In genomic region chr18:70249118-70249517, GRCh38 we compare ENCODE assay signal across 16 cellular contexts. TPM values are rescaled to one million over a fixed set of nuclear protein-coding genes. Genes with fewer than 3 reads are reported as not detected.
DNase-seq lines count a peak whose midpoint lies in the region; ATAC-seq and TF ChIP-seq lines count a peak whose summit lies in the region.
"Had no signal": no experiment of that assay in that cellular context is flagged by ENCODE, and none has a peak within 500 bp of the region (broad histone marks: within the 10 kb centered on the region; RNA-seq: fewer than 3 reads in every experiment).

No MANE protein-coding gene starts in this region.

- H3K4me3 ChIP-seq in AG09309 (ENCODE audit: control insufficient read depth, low read depth, low read length) (no peak overlapping the region), IMR-90 (ENCODE audit: insufficient read depth, low read depth, low read length) (no peak overlapping the region), thyroid gland (replicated peaks in 1 of 3) (no peak overlapping the region)
- H3K4me3 ChIP-seq: heart right ventricle had no signal

- 80% methylated on average over 2 of the region's 5 CpGs; no CpG with 5 or more reads in 1 of the 2 experiments for WGBS in IMR-90 (ENCODE audit: extremely low coverage in 2 of 2, insufficient read length in 1 of 2), 2 experiments
- WGBS in thyroid gland, 2 donors = 86 to 92% methylated on average over 5 of the region's 5 CpGs

- H3K79me1 ChIP-seq in IMR-90 (ENCODE audit: low read depth in 1 of 2, low read length in 2 of 2) = no peaks in the 10 kb centered on the region

- no peaks in the 10 kb centered on the region for H3K4me1 ChIP-seq in IMR-90 (ENCODE audit: control insufficient read depth, insufficient read depth, low read length)
- H3K4me1 ChIP-seq in thyroid gland = no peaks in the 10 kb centered on the region

- H3K14ac ChIP-seq in IMR-90 (replicated peaks; ENCODE audit: low read depth, low read length) = no peak overlapping the region

- H3K36me3 ChIP-seq in IMR-90 (ENCODE audit: control insufficient read depth, insufficient read depth, low read length) = no peaks in the 10 kb centered on the region
- H3K36me3 ChIP-seq in thyroid gland = no peaks in the 10 kb centered on the region
- H3K36me3 ChIP-seq: heart right ventricle had no signal

- no peaks in the 10 kb centered on the region for H3K27me3 ChIP-seq in IMR-90 (ENCODE audit: control insufficient read depth, insufficient read depth, low read length)
- H3K27me3 ChIP-seq in thyroid gland = no peaks in the 10 kb centered on the region
- H3K27me3 ChIP-seq: heart right ventricle had no signal

- no peak overlapping the region for H3K56ac ChIP-seq in IMR-90 (ENCODE audit: extremely low read depth, insufficient read depth, low read length)

- H3K9me3 ChIP-seq in IMR-90 (ENCODE audit: control insufficient read depth, insufficient read depth, low read length) (no peaks in the 10 kb centered on the region), thyroid gland (no peaks in the 10 kb centered on the region)
- H3K9me3 ChIP-seq: heart right ventricle had no signal

- no peaks in the 10 kb centered on the region for H3K9me1 ChIP-seq in IMR-90 (ENCODE audit: insufficient read depth, low read length)

- intact Hi-C loops in IMR-90 (cut with micrococcal nuclease) (no loop called here), thyroid gland (cut with DNase I) (no loop called here)

- H4K5ac ChIP-seq in IMR-90 (ENCODE audit: low read depth, low read length) = no peak overlapping the region

- no peak overlapping the region for H3K4me2 ChIP-seq in IMR-90 (ENCODE audit: low read depth, low read length)

- H4K20me1 ChIP-seq in IMR-90 (ENCODE audit: insufficient read depth, low read length) = no peaks in the 10 kb centered on the region

- no peak overlapping the region for H2BK15ac ChIP-seq in IMR-90 (ENCODE audit: low read depth, low read length)

- H2BK20ac ChIP-seq in IMR-90 (ENCODE audit: low read depth, low read length) = no peak overlapping the region

- POLR2A ChIA-PET in IMR-90 (lab: Charles Lee; ENCODE audit: unreplicated experiment) = no interaction called here

- DNase-seq in AG09309 (ENCODE audit: low read depth) (peak; percentile 7), IMR-90 (peak; percentile 61), astrocyte of the hippocampus (ENCODE audit: low read depth, low spot score) (peak; percentile 12), glomerular visceral epithelial cell (ENCODE audit: extremely low spot score) (peak; percentile 15), thyroid gland (no peak), middle frontal gyrus (ENCODE audit: extremely low spot score, low spot score) (no peak), pons (ENCODE audit: low spot score) (no peak)
- DNase-seq in activated CD4-positive, alpha-beta T cell treated with anti-CD3 and anti-CD28 coated beads for 4 hours = no peak
- DNase-seq: activated CD8-positive, alpha-beta T cell treated with anti-CD3 and anti-CD28 coated beads, Interleukin-2, amount 10 ng/mL, durations not matched to agents 7 days and 5 days; activated naive CD8-positive, alpha-beta T cell treated with anti-CD3 and anti-CD28 coated beads, Interleukin-2, amount 50 U/mL, for 24 hours; heart right ventricle; kidney; NCI-H2081 treated with DMSO at 0.1 percent for 48 hours; NCI-H526 had no signal

- H2AK5ac ChIP-seq in IMR-90 (ENCODE audit: low read depth, low read length) = no peak overlapping the region

- no peak overlapping the region for H2BK5ac ChIP-seq in IMR-90 (ENCODE audit: low read depth, low read length, poor library complexity, severe bottlenecking)

- H2AK9ac ChIP-seq in IMR-90 (replicated peaks; ENCODE audit: low read depth, low read length, poor library complexity) = no peak overlapping the region

- CTCF ChIA-PET in IMR-90 (lab: Yijun Ruan, JAX) = no interaction called here

- no TSS peak for BruUV-seq in IMR-90 (replicated peaks; lab: Mats Ljungman, UMichigan)

- ATAC-seq in IMR-90 (ENCODE audit: low read depth) = peak; percentile 66
- ATAC-seq: activated CD8-positive, alpha-beta T cell treated with anti-CD3 and anti-CD28 coated beads, Interleukin-2, amount 10 ng/mL, durations not matched to agents 7 days and 5 days; activated naive CD8-positive, alpha-beta T cell treated with anti-CD3 and anti-CD28 coated beads, Interleukin-2, amount 50 U/mL, for 24 hours; heart right ventricle; sciatic nerve; SK-N-SH treated with all-trans-retinoic acid at 6 μM for 48 hours had no signal

- no peak overlapping the region for H3K18ac ChIP-seq in IMR-90 (ENCODE audit: low read depth, low read length)

- no peak overlapping the region for H3K9ac ChIP-seq in IMR-90 (ENCODE audit: low read depth, low read length)

- no peak overlapping the region for H4K91ac ChIP-seq in IMR-90 (ENCODE audit: insufficient read depth, low read depth, low read length)

- H3K4ac ChIP-seq in IMR-90 (ENCODE audit: low read depth, low read length) = no peak overlapping the region

- in situ Hi-C loops in IMR-90 (cut with MboI; ENCODE audit: low sequenced_read_pairs) = no loop called here

- H2AFZ ChIP-seq in IMR-90 (replicated peaks; ENCODE audit: low read length, poor library complexity) = peak overlapping the region; percentile 61

- TF ChIP-seq CTCF in AG09309 (IDR thresholded peaks at IDR 0.05; ENCODE audit: control insufficient read depth, insufficient read depth, low read depth, low read length, missing control alignments) (no peak), IMR-90 (conservative IDR thresholded peaks at IDR 0.05; ENCODE audit: low read depth, low read length) (no peak), thyroid gland (IDR thresholded peaks at IDR 0.05) (no peak)

- TF ChIP-seq RAD21 in IMR-90 (IDR thresholded peaks at IDR 0.05; ENCODE audit: low read length) = no peak

- TF ChIP-seq POLR2A in IMR-90 (IDR thresholded peaks at IDR 0.05; ENCODE audit: low read depth, low read length) (no peak), thyroid gland (IDR thresholded peaks at IDR 0.05) (no peak)

- H3K23ac ChIP-seq in IMR-90 (ENCODE audit: low read depth, low read length) = no peak overlapping the region

- H2BK120ac ChIP-seq in IMR-90 (ENCODE audit: low read depth, low read length) = no peak overlapping the region; the same call in 1 of the 2 replicates

- H3K27ac ChIP-seq in IMR-90 (ENCODE audit: insufficient read depth, low read length) (no peak overlapping the region), thyroid gland (no peak overlapping the region)
- H3K27ac ChIP-seq: heart right ventricle had no signal

- no peak overlapping the region for H4K8ac ChIP-seq in IMR-90 (ENCODE audit: low read depth in 2 of 2, low read length in 2 of 2)

- dilution Hi-C loops in IMR-90 (cut with HindIII; ENCODE audit: low sequenced_read_pairs, unreplicated experiment) = no loop called here

TF ChIP-seq in IMR-90, 13 proteins besides CTCF, POLR2A, EP300 and RAD21:
- TF ChIP-seq USF2 (IDR thresholded peaks at IDR 0.05; ENCODE audit: low read depth, low read length) = no peak

RNA-seq across cellular contexts. Expression of gene SOCS6, which starts 39.7 kb away (rescaled TPM):
- 53.9 and 57.4 TPM in 2 replicates for total RNA-seq in IMR-90 (2012; rRNA removed)
- polyA plus RNA-seq in IMR-90 (2012; rRNA removed) = 21.3 and 21.8 TPM in 2 replicates
- 8.5 and 13.0 TPM in 2 replicates for polyA plus RNA-seq in IMR-90 (2012; cell fraction: cytosol; rRNA removed)
- polyA plus RNA-seq in IMR-90 (2012; cell fraction: nucleus; rRNA removed; ENCODE audit: low replicate concordance) = 11.5 and 16.7 TPM in 2 replicates
- total RNA-seq in thyroid gland = 10 to 100 TPM; 20.7 to 25.6 (median 23.6) TPM

RNA-seq across cellular contexts. Expression of gene RTTN, which starts 43.6 kb away (rescaled TPM):
- 19.9 and 21.9 TPM in 2 replicates for total RNA-seq in IMR-90 (2012; rRNA removed)
- 4.8 and 5.8 TPM in 2 replicates for polyA plus RNA-seq in IMR-90 (2012; rRNA removed)
- polyA plus RNA-seq in IMR-90 (2012; cell fraction: cytosol; rRNA removed) = 1.1 and 1.9 TPM in 2 replicates
- 2.9 and 18.0 TPM in 2 replicates for polyA plus RNA-seq in IMR-90 (2012; cell fraction: nucleus; rRNA removed; ENCODE audit: low replicate concordance)
- total RNA-seq in thyroid gland = 10 to 100 TPM; 12.6 to 34.6 (median 19.3) TPM

Comparison
In these comparisons a context has a peak if more than half of its experiments do, and no peak if none do; other contexts are left out.
1. DNase-seq: peak in AG09309 (single experiment), IMR-90 (single experiment), astrocyte of the hippocampus (single experiment) and glomerular visceral epithelial cell (single experiment); none in thyroid gland (0 of 2), middle frontal gyrus (single experiment), activated CD4-positive, alpha-beta T cell treated with anti-CD3 and anti-CD28 coated beads for 4 hours (0 of 2) and pons (single experiment).